ENCODE assay signal across 21 cellular contexts in the genomic region with DNA sequence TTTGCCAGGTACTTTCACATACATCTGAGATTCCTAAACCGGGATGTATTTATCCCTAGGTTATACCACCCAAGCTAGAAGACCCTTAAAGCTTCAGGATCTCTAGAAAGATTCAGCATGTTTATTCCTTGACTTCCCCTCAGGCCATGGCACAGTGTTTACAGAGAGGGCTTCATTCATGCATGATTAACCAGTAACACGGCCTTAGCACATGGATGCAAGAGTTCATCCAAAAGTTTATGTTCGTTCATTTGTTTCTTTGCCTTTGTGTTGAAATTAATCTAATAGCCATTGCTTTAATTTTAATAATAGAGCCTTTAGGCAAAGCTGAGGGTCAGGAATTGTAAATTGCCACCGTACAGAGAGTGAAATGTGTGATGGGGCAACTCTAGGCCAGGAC. TPM values are rescaled to one million over a fixed set of nuclear protein-coding genes. Genes with fewer than 3 reads are reported as not detected.
DNase-seq lines count a peak whose midpoint lies in the region; ATAC-seq, FAIRE-seq and TF ChIP-seq lines count a peak whose summit lies in the region.
"Had no signal": no experiment of that assay in that cellular context is flagged by ENCODE, and none has a peak within 500 bp of the region (broad histone marks: within the 10 kb centered on the region; RNA-seq: fewer than 3 reads in every experiment).

No MANE protein-coding gene starts in this region.

- POLR2A ChIA-PET in HepG2 (lab: Yijun Ruan, JAX) (interaction anchor here (2.0 kb wide), 1 partner anchor 13 kb away, joined by 5 read pairs; the partner anchor contains the start of gene PCTP), SK-N-SH (lab: Yijun Ruan, JAX) (interaction anchor here (0.6 kb wide), 1 partner anchor 13 kb away, joined by 3 read pairs; no protein-coding TSS in a partner anchor)

- H3K4me2 ChIP-seq in HepG2 (ENCODE audit: low read depth, low read length) (no peak overlapping the region), SK-N-SH (no peak overlapping the region)

- H3K79me2 ChIP-seq in HepG2 (ENCODE audit: insufficient read depth, low read length) (peaks cover 4% of the 10 kb centered on the region), SK-N-SH (ENCODE audit: insufficient read depth) (peaks cover 19% of the 10 kb centered on the region)

- H3K27me3 ChIP-seq in liver (ENCODE audit: control insufficient read depth in 4 of 4, insufficient read depth in 4 of 4, low read length in 3 of 4) (no peaks in the 10 kb centered on the region), HepG2 (ENCODE audit: control insufficient read depth in 1 of 2, insufficient read depth in 2 of 2, low read length in 2 of 2) (no peaks in the 10 kb centered on the region), right lobe of liver (no peaks in the 10 kb centered on the region), spleen (replicated peaks in 1 of 7) (no peaks in the 10 kb centered on the region), adrenal gland (no peaks in the 10 kb centered on the region), SK-N-SH (ENCODE audit: insufficient read depth) (no peaks in the 10 kb centered on the region)

- H3K27ac ChIP-seq in liver (ENCODE audit: low read depth in 1 of 2, low read length in 2 of 2) (peak overlapping the region; percentile 16 to 58), HepG2 (ENCODE audit: extremely low read length, insufficient read depth, low read length) (no peak overlapping the region), right lobe of liver (peak overlapping the region in 2 of 3 donors; percentile 23 to 56), spleen (peak overlapping the region in 5 of 8 donors; percentile 11 to 70 (median 33)), adrenal gland (peak overlapping the region in 2 of 5 donors; percentile 9 to 57), SK-N-SH (ENCODE audit: low read depth in 2 of 2, low read length in 1 of 2) (no peak overlapping the region)

- H3K36me3 ChIP-seq in liver (ENCODE audit: control insufficient read depth in 4 of 4, insufficient read depth in 3 of 4, low read depth in 1 of 4, low read length in 3 of 4), result peaks cover 0 to 5% (median 4%) of the 10 kb centered on the region in 4 donors
- peaks cover 0 to 4% of the 10 kb centered on the region in 2 experiments; a peak in 1 of 5 replicates for H3K36me3 ChIP-seq in HepG2 (replicated peaks in 1 of 2; ENCODE audit: control insufficient read depth in 1 of 2, insufficient read depth in 2 of 2, low read length in 2 of 2)
- peaks cover 0 to 12% (median 4%) of the 10 kb centered on the region in 4 donors for H3K36me3 ChIP-seq in right lobe of liver
- peaks cover 0 to 23% (median 7%) of the 10 kb centered on the region in 6 donors for H3K36me3 ChIP-seq in spleen
- H3K36me3 ChIP-seq in adrenal gland (replicated peaks in 1 of 2), result no peaks in the 10 kb centered on the region
- H3K36me3 ChIP-seq in SK-N-SH (replicated peaks in 1 of 2; ENCODE audit: control insufficient read depth in 1 of 2, insufficient read depth in 2 of 2, low read length in 1 of 2), result peaks cover 2 to 6% of the 10 kb centered on the region in 2 experiments

- H3K9ac ChIP-seq in liver (ENCODE audit: low read depth in 1 of 2, low read length in 2 of 2), result no peak overlapping the region
- no peak overlapping the region for H3K9ac ChIP-seq in HepG2 (ENCODE audit: insufficient read depth, low read depth, low read length)
- no peak overlapping the region for H3K9ac ChIP-seq in SK-N-SH

- H2AFZ ChIP-seq in HepG2 (ENCODE audit: low read length), result no peak overlapping the region
- H2AFZ ChIP-seq in SK-N-SH (ENCODE audit: low read depth), result no peak overlapping the region

- H4K20me1 ChIP-seq in HepG2 (ENCODE audit: insufficient read depth, low read length), result no peaks in the 10 kb centered on the region
- H4K20me1 ChIP-seq in SK-N-SH (ENCODE audit: insufficient read depth), result peaks cover 6% of the 10 kb centered on the region; the same call in 1 of the 2 replicates

- TF ChIP-seq POLR2A in HepG2 (IDR thresholded peaks at IDR 0.05; ENCODE audit: insufficient read depth in 1 of 2, low read depth in 2 of 2, low read length in 2 of 2) (no peak), right lobe of liver (IDR thresholded peaks at IDR 0.05) (no peak), spleen (IDR thresholded peaks at IDR 0.05) (no peak), adrenal gland (IDR thresholded peaks at IDR 0.05) (no peak), erythroblast (IDR thresholded peaks at IDR 0.05; ENCODE audit: low read length) (no peak)

- TF ChIP-seq CTCF in liver (IDR thresholded peaks at IDR 0.05; ENCODE audit: low read depth, low read length, missing input control), result no peak
- TF ChIP-seq CTCF in HepG2 (CRISPR knock-in tag; IDR thresholded peaks at IDR 0.05), result no peak
- no peak for TF ChIP-seq CTCF in right lobe of liver (IDR thresholded peaks at IDR 0.05)
- TF ChIP-seq CTCF in spleen (IDR thresholded peaks at IDR 0.05 in 8 of 11, conservative IDR thresholded peaks at IDR 0.05 in 3 of 11), result no peak
- no peak for TF ChIP-seq CTCF in adrenal gland (IDR thresholded peaks at IDR 0.05)
- no peak for TF ChIP-seq CTCF in SK-N-SH (IDR thresholded peaks at IDR 0.05)

- ATAC-seq in HepG2 (no peak), right lobe of liver (peak in 3 of 4 donors; percentile 32 to 50 (median 42))
- ATAC-seq: K562 had no signal

- H3K4me3 ChIP-seq in liver (ENCODE audit: low read depth in 1 of 3, low read length in 3 of 3), result no peak overlapping the region
- H3K4me3 ChIP-seq in HepG2 (replicated peaks in 1 of 3; ENCODE audit: insufficient read depth in 1 of 3, low read depth in 2 of 3, low read length in 3 of 3), result no peak overlapping the region
- no peak overlapping the region for H3K4me3 ChIP-seq in right lobe of liver
- H3K4me3 ChIP-seq in spleen, result no peak overlapping the region
- H3K4me3 ChIP-seq in adrenal gland, result no peak overlapping the region
- H3K4me3 ChIP-seq in SK-N-SH (ENCODE audit: low read depth in 2 of 2, low read length in 1 of 2), result no peak overlapping the region
- H3K4me3 ChIP-seq: K562 had no signal

- intact Hi-C loops in HepG2 (cut with micrococcal nuclease; ENCODE audit: unreplicated experiment), result no loop called here
- intact Hi-C loops in right lobe of liver (cut with DNase I), result no loop called here
- intact Hi-C loops in spleen (cut with DNase I; ENCODE audit: low total_unique reads), result no loop called here
- intact Hi-C loops in adrenal gland (cut with DNase I), result loop anchor here in 1 of 2 donors (5.0 kb wide), 1 partner anchor 42 kb away; the partner anchor contains the start of gene TMEM100

- CTCF ChIA-PET in HepG2 (lab: Yijun Ruan, JAX; ENCODE audit: low intra/inter-chr PET ratio, low total read pairs), result no interaction called here
- CTCF ChIA-PET in SK-N-SH (lab: Yijun Ruan, JAX), result interaction anchor here (1.3 to 1.5 kb wide), 2 partner anchors 14 to 238 kb away, joined by 3 to 7 read pairs; partner anchors contain the start of gene PCTP

- WGBS in liver, result 53% methylated on average over 4 of the region's 4 CpGs
- 96% methylated on average over 4 of the region's 4 CpGs for WGBS in HepG2 (ENCODE audit: low lambda C conversion rate)
- 41% methylated on average over 4 of the region's 4 CpGs for WGBS in right lobe of liver (ENCODE audit: insufficient coverage, low coverage, low lambda C conversion rate, missing lambda C conversion rate)
- 89 to 96% (median 95%) methylated on average over 4 of the region's 4 CpGs for WGBS in spleen, 5 donors
- 92 to 96% (median 95%) methylated on average over 4 of the region's 4 CpGs for WGBS in adrenal gland, 4 donors
- WGBS in SK-N-SH (ENCODE audit: low lambda C conversion rate), result 93% methylated on average over 4 of the region's 4 CpGs

- H3K9me3 ChIP-seq in liver (ENCODE audit: control insufficient read depth in 4 of 4, low read length in 3 of 4), result no peaks in the 10 kb centered on the region
- no peaks in the 10 kb centered on the region for H3K9me3 ChIP-seq in HepG2 (ENCODE audit: low read length)
- no peaks in the 10 kb centered on the region for H3K9me3 ChIP-seq in right lobe of liver
- no peaks in the 10 kb centered on the region for H3K9me3 ChIP-seq in spleen
- H3K9me3 ChIP-seq in adrenal gland (replicated peaks in 1 of 3), result no peaks in the 10 kb centered on the region
- H3K9me3 ChIP-seq in SK-N-SH, result no peaks in the 10 kb centered on the region

- no peaks in the 10 kb centered on the region for H3K9me2 ChIP-seq in SK-N-SH

- TF ChIP-seq EP300 in HepG2 (IDR thresholded peaks at IDR 0.05; ENCODE audit: low read depth in 2 of 2, low read length in 2 of 2), result no peak
- no peak for TF ChIP-seq EP300 in HepG2 (CRISPR knock-in tag; IDR thresholded peaks at IDR 0.05; ENCODE audit: borderline replicate concordance)
- no peak for TF ChIP-seq EP300 in SK-N-SH (IDR thresholded peaks at IDR 0.05; ENCODE audit: borderline replicate concordance in 1 of 2, low read depth in 1 of 2, low read length in 1 of 2)

- DNase-seq in HepG2 (ENCODE audit: low spot score) (no peak), right lobe of liver (no peak), spleen (no peak), adrenal gland (no peak), SK-N-SH (no peak), erythroblast (lab: John Stamatoyannopoulos, UW) (no peak), NCI-H2196 (lab: John Stamatoyannopoulos, UW; ENCODE audit: unreplicated experiment) (no peak)
- DNase-seq: DMS79; NCI-H1092 treated with DMSO at 0.1 percent for 48 hours; NCI-H1436 treated with DMSO at 0.1 percent for 48 hours; NCI-H2029; NCI-H226; NCI-H510A treated with DMSO at 0.1 percent for 48 hours; NCI-H774; NK-92 treated with Interleukin-12 subunit alpha and Interleukin-12 subunit beta, amount 100 ng/mL, for 24 hours; SIG-M5 had no signal

- TF ChIP-seq RAD21 in liver (IDR thresholded peaks at IDR 0.05), result no peak
- TF ChIP-seq RAD21 in HepG2 (CRISPR knock-in tag; IDR thresholded peaks at IDR 0.05), result no peak
- TF ChIP-seq RAD21 in SK-N-SH (IDR thresholded peaks at IDR 0.05; ENCODE audit: low read length), result no peak

- H3K4me1 ChIP-seq in liver (ENCODE audit: control insufficient read depth in 4 of 4, insufficient read depth in 4 of 4, low read length in 3 of 4) (peaks cover 5 to 42% (median 27%) of the 10 kb centered on the region in 4 donors), HepG2 (ENCODE audit: insufficient read depth, low read length) (peaks cover 56% of the 10 kb centered on the region), right lobe of liver (peaks cover 0 to 49% (median 15%) of the 10 kb centered on the region in 4 donors), spleen (peaks cover 0 to 32% (median 7%) of the 10 kb centered on the region in 6 donors), adrenal gland (replicated peaks in 1 of 2) (peaks cover 0 to 22% of the 10 kb centered on the region in 2 donors), SK-N-SH (ENCODE audit: control insufficient read depth in 1 of 2, insufficient read depth in 2 of 2, low read depth in 1 of 2, low read length in 1 of 2) (peaks cover 3 to 10% of the 10 kb centered on the region in 2 experiments; a peak in 3 of 4 replicates)

- in situ Hi-C loops in HepG2 (cut with HindIII; ENCODE audit: extremely low pct_ligation_motif_present, low pct_unique_long_range_greater_than_20kb), result loop anchor here (25.0 kb wide), 1 partner anchor 377 kb away; no protein-coding TSS in a partner anchor

- BruUV-seq in HepG2 (replicated peaks; lab: Mats Ljungman, UMichigan), result no TSS peak

- H3F3A ChIP-seq in SK-N-SH (replicated peaks; ENCODE audit: insufficient read depth), result peaks cover 7% of the 10 kb centered on the region

- no peak for FAIRE-seq in HepG2 (lab: Jason Lieb, UNC)
- FAIRE-seq: GM19239, H54, K562 had no signal

RNA-seq across cellular contexts. Expression of gene PCTP, which starts 13.8 kb away (rescaled TPM):
- total RNA-seq in liver, result 10 to 100 TPM; 25.0 to 79.0 TPM
- polyA plus RNA-seq in liver, result 10 to 100 TPM; 38.6 to 73.0 TPM
- 50.7 and 66.3 TPM in 2 replicates for total RNA-seq in HepG2 (2016; rRNA removed; fragmentation: Illumina TruSeq; extraction: Trizol)
- total RNA-seq in HepG2 (2016; cell fraction: cytosol; rRNA removed; fragmentation: Illumina TruSeq; extraction: Trizol; ENCODE audit: low read depth), result 11.7 and 12.0 TPM in 2 replicates
- 54.0 and 71.4 TPM in 2 replicates for total RNA-seq in HepG2 (2016; cell fraction: insoluble cytoplasmic fraction; rRNA removed; fragmentation: Illumina TruSeq; extraction: Trizol)
- total RNA-seq in HepG2 (2016; cell fraction: membrane; rRNA removed; fragmentation: Illumina TruSeq; extraction: Trizol), result 39.4 and 41.1 TPM in 2 replicates
- total RNA-seq in HepG2 (2016; cell fraction: nucleus; rRNA removed; fragmentation: Illumina TruSeq; extraction: Trizol), result 23.2 and 24.9 TPM in 2 replicates
- 31.0 and 37.1 TPM in 2 replicates for polyA plus RNA-seq in HepG2 (2011; rRNA removed)
- polyA plus RNA-seq in HepG2 (2011; cell fraction: cytosol; rRNA removed), result 33.2 and 42.6 TPM in 2 replicates
- polyA plus RNA-seq in HepG2 (2011; cell fraction: nucleus; rRNA removed), result 15.1 and 17.8 TPM in 2 replicates
- 24.1 and 24.8 TPM in 2 replicates for polyA plus RNA-seq in HepG2 (2012)
- 10.2 and 13.1 TPM in 2 replicates for polyA plus RNA-seq in HepG2 (2016; cell fraction: cytosol; fragmentation: Illumina TruSeq; extraction: Trizol; ENCODE audit: low read depth)
- 54.7 and 63.4 TPM in 2 replicates for polyA plus RNA-seq in HepG2 (2016; cell fraction: insoluble cytoplasmic fraction; fragmentation: Illumina TruSeq; extraction: Trizol; ENCODE audit: low read depth)
- 26.6 and 28.7 TPM in 2 replicates for polyA plus RNA-seq in HepG2 (2016; cell fraction: membrane; fragmentation: Illumina TruSeq; extraction: Trizol; ENCODE audit: low read depth)
- polyA plus RNA-seq in HepG2 (2016; cell fraction: nucleus; fragmentation: Illumina TruSeq; extraction: Trizol; ENCODE audit: insufficient read depth, low read depth), result 33.0 and 35.1 TPM in 2 replicates
- polyA minus RNA-seq in HepG2 (2011; rRNA and poly(A)+ RNA removed; ENCODE audit: low replicate concordance), result 4.1 and 30.1 TPM in 2 replicates
- polyA minus RNA-seq in HepG2 (2011; cell fraction: cytosol; rRNA and poly(A)+ RNA removed), result 14.5 and 16.1 TPM in 2 replicates
- 23.0 and 27.8 TPM in 2 replicates for polyA minus RNA-seq in HepG2 (2011; cell fraction: nucleus; rRNA and poly(A)+ RNA removed)
- total RNA-seq in right lobe of liver, result 10 to 100 TPM; 27.4 to 82.6 (median 68.1) TPM
- 10 to 100 TPM; 11.5 to 23.5 (median 19.2) TPM for total RNA-seq in spleen
- polyA plus RNA-seq in spleen, result 10 to 100 TPM in 2 of 3 donors, 1 to 10 TPM in 1; 9.3 to 19.2 (median 13.2) TPM
- total RNA-seq in adrenal gland, result 10 to 100 TPM; 11.1 to 18.0 (median 13.1) TPM
- polyA plus RNA-seq in adrenal gland, result 10 to 100 TPM in 1 of 3 donors, 1 to 10 TPM in 2; 7.2 to 17.0 (median 9.2) TPM
- polyA plus RNA-seq in SK-N-SH (2012; rRNA removed), result 20.8 and 25.1 TPM in 2 replicates
- polyA plus RNA-seq in SK-N-SH (2012; cell fraction: cytosol; rRNA removed), result 25.7 and 26.3 TPM in 2 replicates
- polyA plus RNA-seq in SK-N-SH (2012; cell fraction: nucleus; rRNA removed), result 15.7 and 22.3 TPM in 2 replicates

RNA-seq across cellular contexts. Expression of gene TMEM100, which starts 41.9 kb away (rescaled TPM):
- total RNA-seq in liver, result 1 to 10 TPM in 1 of 2 donors, under 1 TPM in 1; 0.09 to 4.8 TPM
- polyA plus RNA-seq in liver, result 1 to 10 TPM; 2.2 to 2.4 TPM
- total RNA-seq in HepG2 (2016; rRNA removed; fragmentation: Illumina TruSeq; extraction: Trizol), result not detected in 2 replicates
- not detected in 2 replicates for total RNA-seq in HepG2 (2016; cell fraction: cytosol; rRNA removed; fragmentation: Illumina TruSeq; extraction: Trizol; ENCODE audit: low read depth)
- not detected in 2 replicates for total RNA-seq in HepG2 (2016; cell fraction: insoluble cytoplasmic fraction; rRNA removed; fragmentation: Illumina TruSeq; extraction: Trizol)
- not detected in 2 replicates for total RNA-seq in HepG2 (2016; cell fraction: membrane; rRNA removed; fragmentation: Illumina TruSeq; extraction: Trizol)
- not detected in 2 replicates for total RNA-seq in HepG2 (2016; cell fraction: nucleus; rRNA removed; fragmentation: Illumina TruSeq; extraction: Trizol)
- not detected in 2 replicates for polyA plus RNA-seq in HepG2 (2011; rRNA removed)
- not detected in 2 replicates for polyA plus RNA-seq in HepG2 (2011; cell fraction: cytosol; rRNA removed)
- not detected in 2 replicates for polyA plus RNA-seq in HepG2 (2011; cell fraction: nucleus; rRNA removed)
- not detected in 2 replicates for polyA plus RNA-seq in HepG2 (2012)
- polyA plus RNA-seq in HepG2 (2016; cell fraction: cytosol; fragmentation: Illumina TruSeq; extraction: Trizol; ENCODE audit: low read depth), result not detected in 2 replicates
- not detected in 2 replicates for polyA plus RNA-seq in HepG2 (2016; cell fraction: insoluble cytoplasmic fraction; fragmentation: Illumina TruSeq; extraction: Trizol; ENCODE audit: low read depth)
- polyA plus RNA-seq in HepG2 (2016; cell fraction: membrane; fragmentation: Illumina TruSeq; extraction: Trizol; ENCODE audit: low read depth), result not detected in 2 replicates
- not detected in 2 replicates for polyA plus RNA-seq in HepG2 (2016; cell fraction: nucleus; fragmentation: Illumina TruSeq; extraction: Trizol; ENCODE audit: insufficient read depth, low read depth)
- polyA minus RNA-seq in HepG2 (2011; rRNA and poly(A)+ RNA removed; ENCODE audit: low replicate concordance), result not detected in 2 replicates
- polyA minus RNA-seq in HepG2 (2011; cell fraction: cytosol; rRNA and poly(A)+ RNA removed), result not detected in 2 replicates
- not detected in 2 replicates for polyA minus RNA-seq in HepG2 (2011; cell fraction: nucleus; rRNA and poly(A)+ RNA removed)
- total RNA-seq in right lobe of liver, result 1 to 10 TPM; 1.8 to 8.3 (median 4.5) TPM
- total RNA-seq in spleen, result 10 to 100 TPM in 1 of 7 donors, 1 to 10 TPM in 6; 1.3 to 19.8 (median 4.3) TPM
- polyA plus RNA-seq in spleen, result 1 to 10 TPM; 2.3 to 3.2 (median 2.5) TPM
- total RNA-seq in adrenal gland, result 10 to 100 TPM in 1 of 8 donors, 1 to 10 TPM in 7; 1.3 to 11.5 (median 2.7) TPM
- 1 to 10 TPM; 2.5 to 4.9 (median 2.6) TPM for polyA plus RNA-seq in adrenal gland
- polyA plus RNA-seq in SK-N-SH (2012; rRNA removed), result 1.5 and 1.7 TPM in 2 replicates
- 2.0 and 2.2 TPM in 2 replicates for polyA plus RNA-seq in SK-N-SH (2012; cell fraction: cytosol; rRNA removed)
- polyA plus RNA-seq in SK-N-SH (2012; cell fraction: nucleus; rRNA removed), result 1.3 and 1.4 TPM in 2 replicates
- total RNA-seq: A172 had no signal

Comparison
In these comparisons a context has a peak if more than half of its experiments do, and no peak if none do; other contexts are left out.
1. H3K27ac ChIP-seq: peak in liver (2 of 2), right lobe of liver (2 of 3) and spleen (5 of 8); none in HepG2 (single experiment) and SK-N-SH (0 of 2).